In genomic region chr9:76873056-76873792, GRCh38 we compare ENCODE assay signal across 12 cellular contexts. TPM values are rescaled to one million over a fixed set of nuclear protein-coding genes. Genes with fewer than 3 reads are reported as not detected.
A peak's percentile ranks its signal among the peaks of the same experiment; 100 is the strongest.
DNase-seq lines count a peak whose midpoint lies in the region; ATAC-seq and TF ChIP-seq lines count a peak whose summit lies in the region.
"Had no signal": no experiment of that assay in that cellular context is flagged by ENCODE, and none has a peak within 500 bp of the region (broad histone marks: within the 10 kb centered on the region; RNA-seq: fewer than 3 reads in every experiment).

No MANE protein-coding gene starts in this region.

- no peak overlapping the region for H3K4me3 ChIP-seq in esophagus squamous epithelium
- H3K4me3 ChIP-seq: BLaER1 had no signal

- H3K36me3 Mint-ChIP-seq in neural crest cell (ENCODE audit: low read depth), result no peaks in the 10 kb centered on the region
- H3K36me3 Mint-ChIP-seq: activated naive CD8-positive, alpha-beta T cell had no signal

- intact Hi-C loops in esophagus squamous epithelium (cut with DNase I), result no loop called here

- H3K4me1 ChIP-seq in esophagus squamous epithelium, result peaks cover 0 to 15% (median 4%) of the 10 kb centered on the region in 3 donors
- H3K4me1 ChIP-seq: BLaER1 had no signal

- WGBS in esophagus squamous epithelium, 2 donors, result 46 to 53% methylated on average over 13 of the region's 13 CpGs

- H3K4me1 Mint-ChIP-seq in neural crest cell, result peaks cover 21% of the 10 kb centered on the region
- H3K4me1 Mint-ChIP-seq: activated B cell treated with CpG ODN at 0.5 μM for 24 hours had no signal

- TF ChIP-seq POLR2A in esophagus squamous epithelium (IDR thresholded peaks at IDR 0.05), result no peak

- H3K4me3 Mint-ChIP-seq in neural crest cell, result peak overlapping the region; percentile 13
- H3K4me3 Mint-ChIP-seq: activated B cell treated with CpG ODN at 0.5 μM for 24 hours; activated naive CD8-positive, alpha-beta T cell had no signal

- peak overlapping the region; percentile 0 for H3K27ac Mint-ChIP-seq in neural crest cell (ENCODE audit: unreplicated experiment)
- H3K27ac Mint-ChIP-seq: activated B cell treated with CpG ODN at 0.5 μM for 24 hours; activated naive CD8-positive, alpha-beta T cell had no signal

- no peaks in the 10 kb centered on the region for H3K9me3 Mint-ChIP-seq in neural crest cell
- H3K9me3 Mint-ChIP-seq: activated B cell treated with CpG ODN at 0.5 μM for 24 hours had no signal

- no peak for TF ChIP-seq CTCF in esophagus squamous epithelium (IDR thresholded peaks at IDR 0.05)
- no peak for TF ChIP-seq CTCF in neural crest cell (conservative IDR thresholded peaks at IDR 0.05)

- H3K27me3 Mint-ChIP-seq in neural crest cell (ENCODE audit: low read depth), result peaks cover 17% of the 10 kb centered on the region

- DNase-seq in Ammon's horn (ENCODE audit: low spot score) (peak; percentile 85), NCI-H2227 treated with DMSO at 0.1 percent for 48 hours (lab: John Stamatoyannopoulos, UW) (peak; percentile 36), esophagus squamous epithelium (lab: John Stamatoyannopoulos, UW) (no peak), neural crest cell (ENCODE audit: low read depth, low spot score) (peak; percentile 16)
- no peak for DNase-seq in stimulated activated CD4-positive, alpha-beta T cell treated with anti-CD3 and anti-CD28 coated beads, Interleukin-2, amount 100 ng/mL, for 24 hours
- no peak for DNase-seq in stimulated activated CD4-positive, alpha-beta T cell treated with anti-CD3 and anti-CD28 coated beads, Interleukin-4, amount 100 ng/mL, for 1 hour
- DNase-seq: activated B cell treated with CpG ODN at 0.5 μM for 24 hours, KBM-7 had no signal

- no peaks in the 10 kb centered on the region for H3K36me3 ChIP-seq in esophagus squamous epithelium
- H3K36me3 ChIP-seq: BLaER1 had no signal

- ATAC-seq in GM18861 (IDR thresholded peaks at IDR 0.05; ENCODE audit: unreplicated experiment), result no peak
- ATAC-seq in HG02840 (IDR thresholded peaks at IDR 0.05; ENCODE audit: low FRiP score, unreplicated experiment), result no peak

- peaks cover 0 to under 1% (median 0%) of the 10 kb centered on the region in 4 donors for H3K27me3 ChIP-seq in esophagus squamous epithelium
- H3K27me3 ChIP-seq: BLaER1 had no signal

- H3K27ac ChIP-seq in esophagus squamous epithelium, result peak overlapping the region; percentile 43 to 82 (median 79)
- H3K27ac ChIP-seq: BLaER1 had no signal

- no peaks in the 10 kb centered on the region for H3K9me3 ChIP-seq in esophagus squamous epithelium
- H3K9me3 ChIP-seq: BLaER1 had no signal

RNA-seq across cellular contexts. Expression of gene PRUNE2, which starts 32.7 kb away (rescaled TPM):
- 100 to 1,000 TPM in 1 of 4 donors, 10 to 100 TPM in 2, 1 to 10 TPM in 1; 9.9 to 126 (median 26.7) TPM for total RNA-seq in esophagus squamous epithelium
- total RNA-seq in neural crest cell, result 4.3 and 5.4 TPM in 2 replicates
- total RNA-seq: activated B cell treated with CpG ODN at 0.5 μM for 24 hours had no signal

Comparison
In these comparisons a context has a peak if more than half of its experiments do, and no peak if none do; other contexts are left out.
1. DNase-seq: peak in Ammon's horn (single experiment), NCI-H2227 treated with DMSO at 0.1 percent for 48 hours (single experiment) and neural crest cell (single experiment); none in esophagus squamous epithelium (single experiment), stimulated activated CD4-positive, alpha-beta T cell treated with anti-CD3 and anti-CD28 coated beads, Interleukin-2, amount 100 ng/mL, for 24 hours (0 of 2) and stimulated activated CD4-positive, alpha-beta T cell treated with anti-CD3 and anti-CD28 coated beads, Interleukin-4, amount 100 ng/mL, for 1 hour (single experiment).